10 cellular contexts compared by ENCODE assay signal in the genomic region with DNA sequence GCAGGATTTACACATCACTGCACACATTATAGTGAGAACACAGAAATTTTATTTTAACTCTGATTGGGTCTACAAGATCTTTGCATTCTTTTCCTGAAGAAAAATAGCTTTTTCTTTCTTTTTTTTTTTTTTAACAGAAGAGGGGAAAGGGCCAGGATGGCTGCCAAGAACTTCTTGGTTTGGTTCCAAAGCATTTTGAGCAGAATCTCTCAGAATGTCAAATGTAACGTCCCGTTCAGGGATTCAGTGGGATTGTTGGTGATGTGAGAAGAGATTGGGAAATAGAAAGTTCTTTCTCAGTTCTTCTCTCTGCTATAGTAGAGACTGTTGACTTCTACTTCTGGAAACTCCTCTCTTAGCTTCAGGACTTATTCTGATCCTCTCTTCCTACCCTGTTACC.
DNase-seq lines count a peak whose midpoint lies in the region; TF ChIP-seq lines count a peak whose summit lies in the region.
"Had no signal": no experiment of that assay in that cellular context is flagged by ENCODE, and none has a peak within 500 bp of the region (broad histone marks: within the 10 kb centered on the region; RNA-seq: fewer than 3 reads in every experiment).

No MANE protein-coding gene starts in this region.

- H3K4me1 ChIP-seq in adrenal gland (replicated peaks in 1 of 2), result peaks cover 10 to 21% of the 10 kb centered on the region in 2 donors
- H3K4me1 ChIP-seq in uterus, result no peaks in the 10 kb centered on the region

- H3K4me3 ChIP-seq in adrenal gland, result no peak overlapping the region
- no peak overlapping the region for H3K4me3 ChIP-seq in uterus

- no peaks in the 10 kb centered on the region for H3K36me3 ChIP-seq in adrenal gland (replicated peaks in 1 of 2)
- H3K36me3 ChIP-seq in uterus, result no peaks in the 10 kb centered on the region

- DNase-seq in DMS 273 (lab: John Stamatoyannopoulos, UW; ENCODE audit: unreplicated experiment) (peak; percentile 29), DMS 273 treated with DMSO at 0.1 percent for 48 hours (lab: John Stamatoyannopoulos, UW) (no peak), adrenal gland (peak; percentile 41 to 67 (median 43)), left kidney (ENCODE audit: low read depth, low spot score) (peak; percentile 31), uterus (peak; percentile 28 to 38), NCI-H1930 (lab: John Stamatoyannopoulos, UW) (no peak), AG20443 (ENCODE audit: low spot score) (no peak), NCI-H2196 treated with DMSO at 0.1 percent for 48 hours (lab: John Stamatoyannopoulos, UW; ENCODE audit: unreplicated experiment) (no peak)
- DNase-seq: NCI-H345; stimulated activated CD4-positive, alpha-beta T cell treated with anti-CD3 and anti-CD28 coated beads, Interleukin-2, amount 100 ng/mL, for 24 hours had no signal

- H3K27ac ChIP-seq in adrenal gland, result peak overlapping the region in 1 of 5 donors; percentile 48
- peak overlapping the region; percentile 51 to 64 for H3K27ac ChIP-seq in uterus

- intact Hi-C loops in adrenal gland (cut with DNase I), result no loop called here
- intact Hi-C loops in uterus (cut with DNase I; ENCODE audit: low total_unique reads), result no loop called here

- no peak for TF ChIP-seq POLR2A in adrenal gland (IDR thresholded peaks at IDR 0.05)
- no peak for TF ChIP-seq POLR2A in uterus (IDR thresholded peaks at IDR 0.05)

- no peaks in the 10 kb centered on the region for H3K27me3 ChIP-seq in adrenal gland
- H3K27me3 ChIP-seq in uterus, result no peaks in the 10 kb centered on the region

- TF ChIP-seq CTCF in adrenal gland (IDR thresholded peaks at IDR 0.05) (no peak), uterus (IDR thresholded peaks at IDR 0.05) (no peak)

- 0 to 9% (median 6%) methylated on average over 2 of the region's 2 CpGs for WGBS in adrenal gland, 4 donors

- H3K9me3 ChIP-seq in adrenal gland (replicated peaks in 1 of 3), result no peaks in the 10 kb centered on the region
- no peaks in the 10 kb centered on the region for H3K9me3 ChIP-seq in uterus

Comparison
In these comparisons a context has a peak if more than half of its experiments do, and no peak if none do; other contexts are left out.
1. DNase-seq: peak in DMS 273 (single experiment), adrenal gland (7 of 7), left kidney (single experiment) and uterus (2 of 2); none in DMS 273 treated with DMSO at 0.1 percent for 48 hours (single experiment), NCI-H1930 (0 of 2), AG20443 (single experiment) and NCI-H2196 treated with DMSO at 0.1 percent for 48 hours (single experiment).